1 cellular context compared by ENCODE assay signal in genomic region chr6:11204987-11205386, GRCh38.
TF ChIP-seq lines count a peak whose summit lies in the region.

No MANE protein-coding gene starts in this region.

TF ChIP-seq in H1, 55 proteins besides CTCF, POLR2A, EP300 and RAD21:
- no peak for TF ChIP-seq RNF2 (IDR thresholded peaks at IDR 0.05; ENCODE audit: borderline replicate concordance, low read depth, low read length, missing control alignments, poor library complexity, severe bottlenecking)
- TF ChIP-seq GTF2F1 (IDR thresholded peaks at IDR 0.05; ENCODE audit: borderline replicate concordance, low read depth, low read length), result no peak
- TF ChIP-seq CHD7 (IDR thresholded peaks at IDR 0.05; ENCODE audit: insufficient replicate concordance, low read length), result no peak
- no peak for TF ChIP-seq SUZ12 (IDR thresholded peaks at IDR 0.05; ENCODE audit: low read length)
- no peak for TF ChIP-seq HDAC6 (IDR thresholded peaks at IDR 0.05; ENCODE audit: low read depth, low read length)
- no peak for TF ChIP-seq TAF7 (optimal IDR thresholded peaks at IDR 0.05; ENCODE audit: borderline replicate concordance, low read depth, low read length)
- no peak for TF ChIP-seq JUND (IDR thresholded peaks at IDR 0.05; ENCODE audit: low read length)
- TF ChIP-seq MAFK (IDR thresholded peaks at IDR 0.05; ENCODE audit: low read depth, low read length), result no peak
- TF ChIP-seq TAF1 (IDR thresholded peaks at IDR 0.05; ENCODE audit: low read depth, low read length), result no peak
- no peak for TF ChIP-seq YY1 (IDR thresholded peaks at IDR 0.05; ENCODE audit: low read depth, low read length)
- TF ChIP-seq CTBP2 (IDR thresholded peaks at IDR 0.05; ENCODE audit: borderline replicate concordance, insufficient read depth, insufficient read length, low read length), result no peak
- no peak for TF ChIP-seq SAP30 (IDR thresholded peaks at IDR 0.05; ENCODE audit: insufficient read depth, insufficient replicate concordance, low read length)
- no peak for TF ChIP-seq BRCA1 (IDR thresholded peaks at IDR 0.05; ENCODE audit: low read depth, low read length)
- TF ChIP-seq CBX8 (IDR thresholded peaks at IDR 0.05; ENCODE audit: borderline replicate concordance, low read depth, low read length), result no peak
- TF ChIP-seq CHD2 (IDR thresholded peaks at IDR 0.05; ENCODE audit: low read length), result no peak
